In genomic region chr17:1627219-1627986, GRCh38 we compare ENCODE assay signal across 8 cellular contexts. TPM values are rescaled to one million over a fixed set of nuclear protein-coding genes. Genes with fewer than 3 reads are reported as not detected.
DNase-seq lines count a peak whose midpoint lies in the region; ATAC-seq and TF ChIP-seq lines count a peak whose summit lies in the region.

No MANE protein-coding gene starts in this region.

- CTCF ChIA-PET in OCI-LY7 (lab: Charles Lee; ENCODE audit: unreplicated experiment): interaction anchor here (0.6 to 0.7 kb wide), 3 partner anchors 35 to 53 kb away, joined by 3 to 15 read pairs (median 5); no protein-coding TSS in a partner anchor

- H3K9ac ChIP-seq in duodenal mucosa (ENCODE audit: low read depth in 1 of 2, low read length in 2 of 2) (peak overlapping the region; percentile 81 to 91), muscle layer of colon (ENCODE audit: low read length) (peak overlapping the region; percentile 21)

- H3K27me3 ChIP-seq in duodenal mucosa (ENCODE audit: control insufficient read depth in 1 of 2, insufficient read depth in 2 of 2, low read length in 2 of 2) (no peaks in the 10 kb centered on the region), muscle layer of colon (ENCODE audit: control insufficient read depth in 1 of 2, insufficient read depth in 2 of 2, low read length in 2 of 2) (no peaks in the 10 kb centered on the region)

- H3K9me3 ChIP-seq in OCI-LY7 (ENCODE audit: low read length): no peaks in the 10 kb centered on the region
- H3K9me3 ChIP-seq in duodenal mucosa (ENCODE audit: control insufficient read depth in 1 of 2, low read length in 2 of 2): no peaks in the 10 kb centered on the region
- H3K9me3 ChIP-seq in muscle layer of colon (ENCODE audit: low read length): no peaks in the 10 kb centered on the region

- H3K36me3 ChIP-seq in OCI-LY7 (ENCODE audit: insufficient read depth, low read length) (peaks cover 5% of the 10 kb centered on the region), duodenal mucosa (ENCODE audit: control insufficient read depth in 1 of 2, insufficient read depth in 2 of 2, low read length in 2 of 2) (no peaks in the 10 kb centered on the region), muscle layer of colon (ENCODE audit: insufficient read depth, low read length) (no peaks in the 10 kb centered on the region)

- no peak for TF ChIP-seq CTCF in OCI-LY7 (conservative IDR thresholded peaks at IDR 0.05; ENCODE audit: low read length)

- H2AFZ ChIP-seq in OCI-LY7 (ENCODE audit: low read length): peak overlapping the region; percentile 33

- H3K79me2 ChIP-seq in OCI-LY7 (ENCODE audit: insufficient read depth, low read depth, low read length): no peaks in the 10 kb centered on the region

- H3K9me2 ChIP-seq in OCI-LY7 (ENCODE audit: insufficient read depth, low read length): no peaks in the 10 kb centered on the region

- BruUV-seq in OCI-LY7 (replicated peaks; lab: Mats Ljungman, UMichigan): no TSS peak

- peak overlapping the region; percentile 90 for H3K4me2 ChIP-seq in OCI-LY7 (ENCODE audit: low read length)

- no peak for ATAC-seq in HG03565 (IDR thresholded peaks at IDR 0.05; ENCODE audit: unreplicated experiment)

- H3K27ac ChIP-seq in OCI-LY7 (ENCODE audit: low read depth, low read length, poor library complexity, severe bottlenecking) (peak overlapping the region; percentile 79), duodenal mucosa (ENCODE audit: low read depth, low read length) (peak overlapping the region; percentile 20), muscle layer of colon (ENCODE audit: low read depth, low read length) (peak overlapping the region; percentile 66)

- H3K4me1 ChIP-seq in OCI-LY7 (ENCODE audit: insufficient read depth, low read length, poor library complexity, severe bottlenecking): peaks cover 58% of the 10 kb centered on the region
- H3K4me1 ChIP-seq in duodenal mucosa (ENCODE audit: control insufficient read depth in 1 of 2, insufficient read depth in 2 of 2, low read length in 2 of 2): peaks cover 33 to 34% of the 10 kb centered on the region in 2 donors
- H3K4me1 ChIP-seq in muscle layer of colon (ENCODE audit: insufficient read depth, low read length): peaks cover 22% of the 10 kb centered on the region

- POLR2A ChIA-PET in OCI-LY7 (lab: Charles Lee): interaction anchor here (0.7 to 0.9 kb wide), 2 partner anchors 61 to 277 kb away, joined by 3 to 4 read pairs; no protein-coding TSS in a partner anchor

- intact Hi-C loops in OCI-LY7 (cut with micrococcal nuclease; ENCODE audit: unreplicated experiment): loop anchor here (1.0 to 5.0 kb wide), 2 partner anchors 34 to 110 kb away; partner anchors contain the start of gene INPP5K

- DNase-seq in NCI-H748 (lab: John Stamatoyannopoulos, UW; ENCODE audit: unreplicated experiment) (peak; percentile 39), NCI-H748 treated with DMSO at 0.1 percent for 48 hours (lab: John Stamatoyannopoulos, UW) (no peak), OCI-LY7 (ENCODE audit: low spot score) (peak; percentile 82), T1000 (lab: John Stamatoyannopoulos, UW) (no peak)
- DNase-seq in stimulated activated CD4-positive, alpha-beta T cell treated with anti-CD3 and anti-CD28 coated beads, Interleukin-4, amount 100 ng/mL, for 4 hours: no peak

- H3K4me3 ChIP-seq in OCI-LY7 (ENCODE audit: low read depth, low read length, poor library complexity, severe bottlenecking) (peak overlapping the region; percentile 80), duodenal mucosa (ENCODE audit: low read depth in 1 of 2, low read length in 2 of 2) (peak overlapping the region; percentile 94), muscle layer of colon (ENCODE audit: low read depth in 1 of 2, low read length in 2 of 2) (peak overlapping the region; percentile 86 to 90)

- no peaks in the 10 kb centered on the region for H4K20me1 ChIP-seq in OCI-LY7 (ENCODE audit: insufficient read depth, low read length)

RNA-seq across cellular contexts. Expression of gene SLC43A2, which starts 1.2 kb away (rescaled TPM):
- 9.2 and 16.7 TPM in 2 replicates for total RNA-seq in OCI-LY7 (2014; rRNA removed; shearing (Covaris generic))
- total RNA-seq in OCI-LY7 (2022): 16.6 and 17.1 TPM in 2 replicates

RNA-seq across cellular contexts. Expression of gene SCARF1, which starts 18.1 kb away (rescaled TPM):
- 0.19 and 0.31 TPM in 2 replicates for total RNA-seq in OCI-LY7 (2014; rRNA removed; shearing (Covaris generic))
- 0.29 and 0.41 TPM in 2 replicates for total RNA-seq in OCI-LY7 (2022)

RNA-seq across cellular contexts. Expression of gene RILP, which starts 22.3 kb away (rescaled TPM):
- total RNA-seq in OCI-LY7 (2014; rRNA removed; shearing (Covaris generic)): 0.82 and 3.2 TPM in 2 replicates
- 0.59 and 1.2 TPM in 2 replicates for total RNA-seq in OCI-LY7 (2022)

RNA-seq across cellular contexts. Expression of gene PRPF8, which starts 57.3 kb away (rescaled TPM):
- total RNA-seq in OCI-LY7 (2014; rRNA removed; shearing (Covaris generic)): 108 and 162 TPM in 2 replicates
- total RNA-seq in OCI-LY7 (2022): 404 and 427 TPM in 2 replicates

Comparison
In these comparisons a context has a peak if more than half of its experiments do, and no peak if none do; other contexts are left out.
1. DNase-seq: peak in NCI-H748 (single experiment) and OCI-LY7 (single experiment); none in NCI-H748 treated with DMSO at 0.1 percent for 48 hours (single experiment), T1000 (single experiment) and stimulated activated CD4-positive, alpha-beta T cell treated with anti-CD3 and anti-CD28 coated beads, Interleukin-4, amount 100 ng/mL, for 4 hours (0 of 2).
2. H3K27ac ChIP-seq: peak in every context shown above with its lines; median percentile 79 in OCI-LY7; 66 in muscle layer of colon; 20 in duodenal mucosa.
3. Peak in every context shown above with its lines, with median percentiles within 50 percentile points of each other: H3K4me3 ChIP-seq.